5 cellular contexts compared by ENCODE assay signal in genomic region chr1:207365063-207365462, GRCh38.
"Had no signal": no experiment of that assay in that cellular context is flagged by ENCODE, and none has a peak within 500 bp of the region (broad histone marks: within the 10 kb centered on the region; RNA-seq: fewer than 3 reads in every experiment).

No MANE protein-coding gene starts in this region.

- H2AFZ ChIP-seq: GM23338 had no signal

- H3K27ac Mint-ChIP-seq: GM23338, H9 had no signal

- H3K4me3 Mint-ChIP-seq: GM23338, H9 had no signal

- H3K4me1 Mint-ChIP-seq: GM23338, H9 had no signal

- ATAC-seq: GM23338 had no signal

- H3K4me2 ChIP-seq: GM23338 had no signal

- DNase-seq: H9, HCEC 1CT, IMR-90, KBM-7 had no signal

- H3K4me3 ChIP-seq: GM23338 had no signal
